17 cellular contexts compared by ENCODE assay signal in genomic region chr21:41605178-41605933, GRCh38.
DNase-seq lines count a peak whose midpoint lies in the region; ATAC-seq and TF ChIP-seq lines count a peak whose summit lies in the region.
"Had no signal": no experiment of that assay in that cellular context is flagged by ENCODE, and none has a peak within 500 bp of the region (broad histone marks: within the 10 kb centered on the region; RNA-seq: fewer than 3 reads in every experiment).

No MANE protein-coding gene starts in this region.

- H3K27me3 ChIP-seq in Caco-2 (replicated peaks; ENCODE audit: control insufficient read depth, insufficient read depth, low read length): no peaks in the 10 kb centered on the region
- no peaks in the 10 kb centered on the region for H3K27me3 ChIP-seq in right lobe of liver

- H3K36me3 ChIP-seq in Caco-2 (ENCODE audit: control insufficient read depth, insufficient read depth, low read length) (no peaks in the 10 kb centered on the region), right lobe of liver (no peaks in the 10 kb centered on the region)
- H3K36me3 ChIP-seq: heart left ventricle had no signal

- BruUV-seq in Caco-2 (replicated peaks; lab: Mats Ljungman, UMichigan): no TSS peak

- H3K4me3 ChIP-seq in Caco-2 (ENCODE audit: low read depth, low read length) (no peak overlapping the region), right lobe of liver (no peak overlapping the region)
- H3K4me3 ChIP-seq: heart left ventricle had no signal

- peak overlapping the region; percentile 54; the same call in 1 of the 2 replicates for H3K27ac ChIP-seq in VCaP
- no peak overlapping the region for H3K27ac ChIP-seq in right lobe of liver
- H3K27ac ChIP-seq: heart left ventricle had no signal

- TF ChIP-seq CTCF in Caco-2 (IDR thresholded peaks at IDR 0.05; ENCODE audit: insufficient read depth in 1 of 2, low read depth in 1 of 2, low read length in 1 of 2, severe bottlenecking in 1 of 2, unreplicated experiment in 1 of 2): no peak
- no peak for TF ChIP-seq CTCF in VCaP (conservative IDR thresholded peaks at IDR 0.05)
- TF ChIP-seq CTCF in right lobe of liver (IDR thresholded peaks at IDR 0.05): no peak

- peak overlapping the region; percentile 69 for H3K27ac Mint-ChIP-seq in Caco-2 (ENCODE audit: unreplicated experiment)

- ATAC-seq in right lobe of liver: peak; percentile 58 to 93 (median 78)
- no peak for ATAC-seq in HG02981 (IDR thresholded peaks at IDR 0.05; ENCODE audit: unreplicated experiment)
- ATAC-seq in HG03457 (IDR thresholded peaks at IDR 0.05; ENCODE audit: unreplicated experiment): no peak
- ATAC-seq: heart left ventricle, T-helper 17 cell had no signal

- no peak overlapping the region for H3K4me3 Mint-ChIP-seq in Caco-2 (ENCODE audit: unreplicated experiment)
- H3K4me3 Mint-ChIP-seq: T-helper 17 cell had no signal

- peaks cover 33% of the 10 kb centered on the region for H3K4me1 Mint-ChIP-seq in Caco-2 (ENCODE audit: low read depth, unreplicated experiment)
- H3K4me1 Mint-ChIP-seq: T-helper 17 cell had no signal

- H3K9me3 ChIP-seq in Caco-2: no peaks in the 10 kb centered on the region
- H3K9me3 ChIP-seq in right lobe of liver: no peaks in the 10 kb centered on the region
- H3K9me3 ChIP-seq: heart left ventricle had no signal

- CTCF ChIA-PET in Caco-2 (lab: Charles Lee): interaction anchor here (0.7 to 1.6 kb wide), 4 partner anchors 97 to 322 kb away, joined by 3 to 7 read pairs (median 4); partner anchors contain the start of gene TMPRSS2

- no peaks in the 10 kb centered on the region for H3K9me3 Mint-ChIP-seq in Caco-2 (ENCODE audit: unreplicated experiment)

- intact Hi-C loops in Caco-2 (cut with micrococcal nuclease; ENCODE audit: unreplicated experiment): loop anchor here (5.0 kb wide), 1 partner anchor 78 kb away; no protein-coding TSS in a partner anchor
- intact Hi-C loops in right lobe of liver (cut with DNase I): no loop called here

- TF ChIP-seq POLR2A in right lobe of liver (IDR thresholded peaks at IDR 0.05): no peak

- no peaks in the 10 kb centered on the region for H3K36me3 Mint-ChIP-seq in Caco-2 (ENCODE audit: insufficient read depth, unreplicated experiment)

- DNase-seq in Caco-2 (peak; percentile 74 to 80), NCI-H146 treated with DMSO at 0.1 percent for 48 hours (lab: John Stamatoyannopoulos, UW; ENCODE audit: unreplicated experiment) (peak; percentile 18), right lobe of liver (peak; percentile 37 to 81 (median 70)), NCI-H82 (lab: John Stamatoyannopoulos, UW) (no peak), NK-92 (lab: John Stamatoyannopoulos, UW; ENCODE audit: unreplicated experiment) (no peak)
- DNase-seq: activated CD4-positive, alpha-beta T cell treated with anti-CD3 and anti-CD28 coated beads for 1 hour; activated CD8-positive, alpha-beta memory T cell treated with anti-CD3 and anti-CD28 coated beads, Interleukin-2, amount 50 U/mL, for 4 hours; activated naive CD4-positive, alpha-beta T cell treated with Interleukin-2 at 50 U/mL for 16 hours; Calu3; HCEC 1CT; heart left ventricle; NCI-H774; stimulated activated CD4-positive, alpha-beta T cell treated with anti-CD3 and anti-CD28 coated beads, Interleukin-15, amount 100 ng/mL, for 24 hours; T-helper 17 cell had no signal

- WGBS in right lobe of liver (ENCODE audit: insufficient coverage, low coverage, low lambda C conversion rate, missing lambda C conversion rate): 48% methylated on average over 5 of the region's 20 CpGs

- H3K4me1 ChIP-seq in Caco-2: peaks cover 46% of the 10 kb centered on the region
- peaks cover 0 to 7% (median 0%) of the 10 kb centered on the region in 4 donors for H3K4me1 ChIP-seq in right lobe of liver

- H3K27me3 Mint-ChIP-seq in Caco-2 (ENCODE audit: insufficient read depth, unreplicated experiment): no peaks in the 10 kb centered on the region

- POLR2A ChIA-PET in Caco-2 (lab: Charles Lee): no interaction called here

Comparison
In these comparisons a context has a peak if more than half of its experiments do, and no peak if none do; other contexts are left out.
1. DNase-seq: peak in Caco-2 (2 of 2), NCI-H146 treated with DMSO at 0.1 percent for 48 hours (single experiment) and right lobe of liver (3 of 3); none in NCI-H82 (single experiment) and NK-92 (single experiment).
2. ATAC-seq: peak in right lobe of liver (4 of 4); none in HG02981 (single experiment) and HG03457 (single experiment).